Comparison of ENCODE assay signal across 24 cellular contexts in genomic region chr12:108441549-108441948, GRCh38.
DNase-seq lines count a peak whose midpoint lies in the region; ATAC-seq and TF ChIP-seq lines count a peak whose summit lies in the region.
"Had no signal": no experiment of that assay in that cellular context is flagged by ENCODE, and none has a peak within 500 bp of the region (broad histone marks: within the 10 kb centered on the region; RNA-seq: fewer than 3 reads in every experiment).

No MANE protein-coding gene starts in this region.

- H3K36me3 ChIP-seq in GM23338 (ENCODE audit: insufficient read depth) (no peaks in the 10 kb centered on the region), iPS DF 6.9 (ENCODE audit: control insufficient read depth, insufficient read depth, low read length) (no peaks in the 10 kb centered on the region), vagina (no peaks in the 10 kb centered on the region)
- H3K36me3 ChIP-seq: SJCRH30 had no signal

- peaks cover 3% of the 10 kb centered on the region; the same call in 1 of the 3 replicates for H3K36me3 Mint-ChIP-seq in GM23338 (ENCODE audit: low read depth)
- H3K36me3 Mint-ChIP-seq in WTC11, result no peaks in the 10 kb centered on the region
- no peaks in the 10 kb centered on the region for H3K36me3 Mint-ChIP-seq in activated T-cell treated with anti-CD3 and anti-CD28 coated beads, Interleukin-2, amount 50 U/mL, for 4 hours (ENCODE audit: insufficient read depth)

- ATAC-seq in GM23338 (peak; percentile 77), WTC11 (peak; percentile 55), HG03108 (IDR thresholded peaks at IDR 0.05; ENCODE audit: unreplicated experiment) (no peak)
- no peak for ATAC-seq in activated T-cell treated with anti-CD3 and anti-CD28 coated beads, Interleukin-2, amount 50 U/mL, for 4 hours
- ATAC-seq: GM12878, HepG2, Right ventricle myocardium inferior, SK-N-SH treated with all-trans-retinoic acid at 6 μM for 48 hours had no signal

- H3K27ac ChIP-seq in GM23338 (ENCODE audit: low read depth), result peak overlapping the region; percentile 92
- H3K27ac ChIP-seq in iPS DF 6.9 (ENCODE audit: low read length), result peak overlapping the region; percentile 98
- H3K27ac ChIP-seq in vagina, result no peak overlapping the region
- H3K27ac ChIP-seq: GM23248, PC-9, SJCRH30 had no signal

- H3K27ac Mint-ChIP-seq in GM23338 (peak overlapping the region; percentile 91), WTC11 (peak overlapping the region; percentile 99)
- H3K27ac Mint-ChIP-seq: B cell had no signal

- peaks cover 2% of the 10 kb centered on the region; the same call in 1 of the 3 replicates for H3K9me3 Mint-ChIP-seq in GM23338
- H3K9me3 Mint-ChIP-seq in WTC11, result peaks cover 5% of the 10 kb centered on the region; the same call in 1 of the 2 replicates
- no peaks in the 10 kb centered on the region for H3K9me3 Mint-ChIP-seq in activated T-cell treated with anti-CD3 and anti-CD28 coated beads, Interleukin-2, amount 50 U/mL, for 4 hours

- TF ChIP-seq POLR2A in vagina (IDR thresholded peaks at IDR 0.05), result no peak

- intact Hi-C loops in vagina (cut with DNase I), result no loop called here

- peaks cover 5% of the 10 kb centered on the region for H3K27me3 Mint-ChIP-seq in GM23338 (ENCODE audit: insufficient read depth, low read depth, poor library complexity)
- no peaks in the 10 kb centered on the region for H3K27me3 Mint-ChIP-seq in WTC11 (ENCODE audit: low read depth)
- peaks cover 13% of the 10 kb centered on the region for H3K27me3 Mint-ChIP-seq in activated T-cell treated with anti-CD3 and anti-CD28 coated beads, Interleukin-2, amount 50 U/mL, for 4 hours (ENCODE audit: low read depth)

- H2AFZ ChIP-seq in GM23338, result no peak overlapping the region
- H2AFZ ChIP-seq: PC-9 had no signal

- H4K20me1 ChIP-seq in GM23338 (replicated peaks; ENCODE audit: insufficient read depth), result no peaks in the 10 kb centered on the region

- H3K4me1 ChIP-seq in GM23338 (ENCODE audit: insufficient read depth) (peaks cover 33% of the 10 kb centered on the region), iPS DF 6.9 (ENCODE audit: control insufficient read depth, insufficient read depth, low read length) (peaks cover 1% of the 10 kb centered on the region; the same call in 1 of the 2 replicates), vagina (no peaks in the 10 kb centered on the region)
- H3K4me1 ChIP-seq: SJCRH30 had no signal

- POLR2A ChIA-PET in WTC11 (lab: Charles Lee), result no interaction called here

- H3K4me2 ChIP-seq in GM23338, result peak overlapping the region; percentile 30
- H3K4me2 ChIP-seq: PC-9 had no signal

- peaks cover 10% of the 10 kb centered on the region; the same call in 1 of the 2 replicates for H3K9me2 ChIP-seq in GM23338 (ENCODE audit: insufficient read depth)

- H3K27me3 ChIP-seq in GM23338 (ENCODE audit: insufficient read depth) (no peaks in the 10 kb centered on the region), iPS DF 6.9 (ENCODE audit: control insufficient read depth, insufficient read depth, low read length) (no peaks in the 10 kb centered on the region), vagina (no peaks in the 10 kb centered on the region)
- H3K27me3 ChIP-seq: SJCRH30 had no signal

- H3K4me3 ChIP-seq in GM23338 (peak overlapping the region; percentile 9), iPS DF 6.9 (ENCODE audit: low read length) (no peak overlapping the region), vagina (no peak overlapping the region)
- H3K4me3 ChIP-seq: GM12878, GM23248, PC-9, SJCRH30 had no signal

- DNase-seq in GM23338 (ENCODE audit: low spot score), result peak; percentile 45
- DNase-seq in WTC11 (ENCODE audit: low spot score), result no peak
- no peak for DNase-seq in iPS DF 6.9 (ENCODE audit: low read depth, low spot score)
- DNase-seq in DMS53 treated with DMSO at 0.1 percent for 48 hours (lab: John Stamatoyannopoulos, UW; ENCODE audit: unreplicated experiment), result no peak
- DNase-seq in vagina (ENCODE audit: extremely low spot score in 2 of 2), result no peak
- no peak for DNase-seq in activated T-cell treated with anti-CD3 and anti-CD28 coated beads, Interleukin-2, amount 50 U/mL, for 4 hours
- DNase-seq: Calu3; GM23248; Karpas-422; NCI-H1092; NCI-H1436 treated with DMSO at 0.1 percent for 48 hours; NCI-H187 treated with DMSO at 0.1 percent for 48 hours; NCI-H2171 treated with DMSO at 0.1 percent for 48 hours; NCI-H345; NCI-H774; NK-92 treated with Interleukin-12 subunit alpha and Interleukin-12 subunit beta, amount 100 ng/mL, for 24 hours; PC-9 had no signal

- CTCF ChIA-PET in WTC11 (lab: Charles Lee), result interaction anchor here (1.6 kb wide), 1 partner anchor 16 kb away, joined by 5 read pairs; no protein-coding TSS in a partner anchor

- no peaks in the 10 kb centered on the region for H3K79me2 ChIP-seq in GM23338 (replicated peaks; ENCODE audit: insufficient read depth)

- no peaks in the 10 kb centered on the region for H3K9me3 ChIP-seq in iPS DF 6.9 (ENCODE audit: control insufficient read depth, insufficient read depth, low read length)
- no peaks in the 10 kb centered on the region for H3K9me3 ChIP-seq in vagina
- H3K9me3 ChIP-seq: SJCRH30 had no signal

- 0 out of 2 replicates have a peak, but pooled peaks cover 4% of the 10 kb centered on the region for H3F3A ChIP-seq in GM23338 (replicated peaks; ENCODE audit: low read depth)

- H3K4me1 Mint-ChIP-seq in GM23338 (peaks cover 35% of the 10 kb centered on the region), WTC11 (peaks cover 61% of the 10 kb centered on the region)
- H3K4me1 Mint-ChIP-seq in activated T-cell treated with anti-CD3 and anti-CD28 coated beads, Interleukin-2, amount 50 U/mL, for 4 hours (ENCODE audit: low read depth), result no peaks in the 10 kb centered on the region
- H3K4me1 Mint-ChIP-seq: B cell had no signal

- TF ChIP-seq CTCF in GM23338 (conservative IDR thresholded peaks at IDR 0.05; ENCODE audit: low read depth in 2 of 2) (no peak), WTC11 (IDR thresholded peaks at IDR 0.05) (no peak), vagina (IDR thresholded peaks at IDR 0.05) (no peak)

- WGBS in iPS DF 6.9 (ENCODE audit: insufficient coverage, insufficient read length), result no CpG with 5 or more reads among the region's 4 CpGs

- H3K4me3 Mint-ChIP-seq in GM23338 (peak overlapping the region; percentile 43; the same call in 2 of the 3 replicates), WTC11 (peak overlapping the region; percentile 37; the same call in 1 of the 2 replicates)
- no peak overlapping the region for H3K4me3 Mint-ChIP-seq in activated T-cell treated with anti-CD3 and anti-CD28 coated beads, Interleukin-2, amount 50 U/mL, for 4 hours
- H3K4me3 Mint-ChIP-seq: B cell had no signal

TF ChIP-seq in GM23338, 12 proteins besides CTCF, POLR2A, EP300 and RAD21 (continues in another document):
- no peak for TF ChIP-seq EZH2phosphoT487 (IDR thresholded peaks at IDR 0.05; ENCODE audit: unreplicated experiment)
- TF ChIP-seq, protein P1, sequence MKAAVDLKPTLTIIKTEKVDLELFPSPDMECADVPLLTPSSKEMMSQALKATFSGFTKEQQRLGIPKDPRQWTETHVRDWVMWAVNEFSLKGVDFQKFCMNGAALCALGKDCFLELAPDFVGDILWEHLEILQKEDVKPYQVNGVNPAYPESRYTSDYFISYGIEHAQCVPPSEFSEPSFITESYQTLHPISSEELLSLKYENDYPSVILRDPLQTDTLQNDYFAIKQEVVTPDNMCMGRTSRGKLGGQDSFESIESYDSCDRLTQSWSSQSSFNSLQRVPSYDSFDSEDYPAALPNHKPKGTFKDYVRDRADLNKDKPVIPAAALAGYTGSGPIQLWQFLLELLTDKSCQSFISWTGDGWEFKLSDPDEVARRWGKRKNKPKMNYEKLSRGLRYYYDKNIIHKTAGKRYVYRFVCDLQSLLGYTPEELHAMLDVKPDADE (IDR thresholded peaks at IDR 0.05), result no peak

TF ChIP-seq in WTC11, 78 proteins besides CTCF, POLR2A, EP300 and RAD21:
- TF ChIP-seq ZNF423 (CRISPR knock-in tag; IDR thresholded peaks at IDR 0.05) (peak; percentile 71), CREM (CRISPR knock-in tag; IDR thresholded peaks at IDR 0.05) (no peak), NR2C2 (CRISPR knock-in tag; IDR thresholded peaks at IDR 0.05) (no peak)
TF ChIP-seq in WTC11: peak in this region for 1.

Comparison
In these comparisons a context has a peak if more than half of its experiments do, and no peak if none do; other contexts are left out.
1. ATAC-seq: peak in GM23338 (single experiment) and WTC11 (single experiment); none in HG03108 (single experiment) and activated T-cell treated with anti-CD3 and anti-CD28 coated beads, Interleukin-2, amount 50 U/mL, for 4 hours (0 of 2).